31 cellular contexts compared by ENCODE assay signal in genomic region chr4:174545268-174545667, GRCh38. TPM values are rescaled to one million over a fixed set of nuclear protein-coding genes. Genes with fewer than 3 reads are reported as not detected.
"Had no signal": no experiment of that assay in that cellular context is flagged by ENCODE, and none has a peak within 500 bp of the region (broad histone marks: within the 10 kb centered on the region; RNA-seq: fewer than 3 reads in every experiment).

No MANE protein-coding gene starts in this region.

- FAIRE-seq: colon, endometrium, endothelial cell of umbilical vein had no signal

- H3K9me3 ChIP-seq: colonic mucosa, esophagus muscularis mucosa, esophagus squamous epithelium, gastrocnemius medialis, gastroesophageal sphincter had no signal

- H3K4me3 ChIP-seq: colonic mucosa, coronary artery, dorsolateral prefrontal cortex, esophagus muscularis mucosa, esophagus squamous epithelium, gastrocnemius medialis, gastroesophageal sphincter, heart left ventricle, heart right ventricle had no signal

- DNase-seq: colonic mucosa; cortex of kidney; dermis blood vessel endothelial cell; dorsolateral prefrontal cortex; effector CD4-positive, alpha-beta T cell; effector CD8-positive, alpha-beta T cell; effector memory CD4-positive, alpha-beta T cell; effector memory CD8-positive, alpha-beta T cell; endodermal cell; erythroblast; esophagus squamous epithelium; foreskin fibroblast; foreskin keratinocyte; foreskin melanocyte; gastrocnemius medialis; glutamatergic neuron; head of caudate nucleus; heart left ventricle; heart right ventricle had no signal

- H3K27me3 ChIP-seq: colonic mucosa, dorsolateral prefrontal cortex, esophagus muscularis mucosa, esophagus squamous epithelium, foreskin keratinocyte, gastrocnemius medialis, gastroesophageal sphincter, heart left ventricle, heart right ventricle had no signal

- ATAC-seq: effector memory CD8-positive, alpha-beta T cell; esophagus mucosa; foreskin keratinocyte; gastrocnemius medialis; gastroesophageal sphincter; heart left ventricle; heart right ventricle had no signal

- H3K4me1 ChIP-seq: colonic mucosa, esophagus muscularis mucosa, gastrocnemius medialis, gastroesophageal sphincter, heart left ventricle, heart right ventricle had no signal

- H3K27ac ChIP-seq: colonic mucosa, coronary artery, dorsolateral prefrontal cortex, epithelial cell of prostate, esophagus muscularis mucosa, esophagus squamous epithelium, foreskin keratinocyte, gastrocnemius medialis, gastroesophageal sphincter, heart left ventricle, heart right ventricle had no signal

- H3K36me3 ChIP-seq: colonic mucosa, esophagus muscularis mucosa, esophagus squamous epithelium, gastrocnemius medialis, gastroesophageal sphincter, heart left ventricle, heart right ventricle had no signal

RNA-seq across cellular contexts. Expression of gene HPGD, which starts 23.0 kb away (rescaled TPM):
- total RNA-seq: chondrocyte, dermis microvascular lymphatic vessel endothelial cell, endothelial cell of umbilical vein, fibroblast of villous mesenchyme, glomerular endothelial cell had no signal
- polyA plus RNA-seq: endothelial cell of umbilical vein had no signal
